ENCODE assay signal across 10 cellular contexts in the genomic region with DNA sequence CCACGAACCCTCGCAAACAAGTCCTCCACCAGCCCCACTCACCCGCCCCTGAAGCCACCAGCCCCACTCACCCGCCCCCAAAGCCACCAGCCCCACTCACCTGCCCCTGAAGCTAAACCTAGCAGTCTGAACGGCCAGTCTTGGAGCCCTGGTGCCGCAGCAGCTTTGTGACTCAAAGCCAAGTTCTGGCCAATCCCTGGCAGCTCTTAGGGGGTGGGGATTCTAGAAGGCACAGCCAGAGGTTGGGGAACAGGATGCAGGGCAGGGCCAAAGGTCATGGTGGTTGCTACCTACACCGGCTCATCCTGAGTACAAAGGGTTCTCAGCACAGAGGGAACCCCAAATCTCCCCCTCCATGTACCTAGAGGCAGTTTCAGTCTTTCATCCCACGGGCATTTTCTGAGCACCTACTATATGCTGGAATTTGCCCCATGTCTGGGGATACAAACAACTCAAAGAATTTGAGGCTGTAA. TPM values are rescaled to one million over a fixed set of nuclear protein-coding genes. Genes with fewer than 3 reads are reported as not detected.
DNase-seq lines count a peak whose midpoint lies in the region; TF ChIP-seq lines count a peak whose summit lies in the region.
"Had no signal": no experiment of that assay in that cellular context is flagged by ENCODE, and none has a peak within 500 bp of the region (broad histone marks: within the 10 kb centered on the region; RNA-seq: fewer than 3 reads in every experiment).

A gene with protein sequence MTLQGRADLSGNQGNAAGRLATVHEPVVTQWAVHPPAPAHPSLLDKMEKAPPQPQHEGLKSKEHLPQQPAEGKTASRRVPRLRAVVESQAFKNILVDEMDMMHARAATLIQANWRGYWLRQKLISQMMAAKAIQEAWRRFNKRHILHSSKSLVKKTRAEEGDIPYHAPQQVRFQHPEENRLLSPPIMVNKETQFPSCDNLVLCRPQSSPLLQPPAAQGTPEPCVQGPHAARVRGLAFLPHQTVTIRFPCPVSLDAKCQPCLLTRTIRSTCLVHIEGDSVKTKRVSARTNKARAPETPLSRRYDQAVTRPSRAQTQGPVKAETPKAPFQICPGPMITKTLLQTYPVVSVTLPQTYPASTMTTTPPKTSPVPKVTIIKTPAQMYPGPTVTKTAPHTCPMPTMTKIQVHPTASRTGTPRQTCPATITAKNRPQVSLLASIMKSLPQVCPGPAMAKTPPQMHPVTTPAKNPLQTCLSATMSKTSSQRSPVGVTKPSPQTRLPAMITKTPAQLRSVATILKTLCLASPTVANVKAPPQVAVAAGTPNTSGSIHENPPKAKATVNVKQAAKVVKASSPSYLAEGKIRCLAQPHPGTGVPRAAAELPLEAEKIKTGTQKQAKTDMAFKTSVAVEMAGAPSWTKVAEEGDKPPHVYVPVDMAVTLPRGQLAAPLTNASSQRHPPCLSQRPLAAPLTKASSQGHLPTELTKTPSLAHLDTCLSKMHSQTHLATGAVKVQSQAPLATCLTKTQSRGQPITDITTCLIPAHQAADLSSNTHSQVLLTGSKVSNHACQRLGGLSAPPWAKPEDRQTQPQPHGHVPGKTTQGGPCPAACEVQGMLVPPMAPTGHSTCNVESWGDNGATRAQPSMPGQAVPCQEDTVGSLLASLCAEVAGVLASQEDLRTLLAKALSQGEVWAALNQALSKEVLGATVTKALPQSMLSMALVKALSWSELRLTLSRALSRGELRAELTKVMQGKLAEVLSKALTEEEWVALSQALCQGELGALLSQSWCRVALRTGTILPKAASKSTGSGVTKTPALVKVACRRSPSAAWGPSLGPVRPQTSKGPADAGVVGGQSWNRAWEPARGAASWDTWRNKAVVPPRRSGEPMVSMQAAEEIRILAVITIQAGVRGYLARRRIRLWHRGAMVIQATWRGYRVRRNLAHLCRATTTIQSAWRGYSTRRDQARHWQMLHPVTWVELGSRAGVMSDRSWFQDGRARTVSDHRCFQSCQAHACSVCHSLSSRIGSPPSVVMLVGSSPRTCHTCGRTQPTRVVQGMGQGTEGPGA (N-terminal part only) (minus strand): TSS at position 150 of the 473 bp plus-strand sequence. CDS start 4,974 bp downstream, outside the sequence.

- H3K36me3 Mint-ChIP-seq in mesothelial cell of epicardium: peaks cover 4% of the 10 kb centered on the region

- H3K27me3 ChIP-seq in SJCRH30 (no peaks in the 10 kb centered on the region), BE2C (no peaks in the 10 kb centered on the region)
- H3K27me3 ChIP-seq: neutrophil had no signal

- no peak for TF ChIP-seq CTCF in 22Rv1 (IDR thresholded peaks at IDR 0.05)
- no peak for TF ChIP-seq CTCF in mesothelial cell of epicardium (IDR thresholded peaks at IDR 0.05; ENCODE audit: unreplicated experiment)
- no peak for TF ChIP-seq CTCF in BE2C (IDR thresholded peaks at IDR 0.05; ENCODE audit: low read depth, low read length)

- no peaks in the 10 kb centered on the region for H3K27me3 Mint-ChIP-seq in mesothelial cell of epicardium (ENCODE audit: low read depth)

- H3K4me1 ChIP-seq in SJCRH30 (peaks cover 10% of the 10 kb centered on the region), BE2C (no peaks in the 10 kb centered on the region)

- H3K27ac Mint-ChIP-seq in mesothelial cell of epicardium: peak within 1 kb of the TSS; percentile 43
- H3K27ac Mint-ChIP-seq: T-helper 1 cell treated with Interleukin-12 subunit alpha and Interleukin-12 subunit beta and Interleukin-4 antibody, amounts not matched to agents 30 μg/mL and 1 μg/mL, for 36 hours had no signal

- no peaks in the 10 kb centered on the region for H3K9me3 Mint-ChIP-seq in mesothelial cell of epicardium
- H3K9me3 Mint-ChIP-seq: T-helper 1 cell treated with Interleukin-12 subunit alpha and Interleukin-12 subunit beta and Interleukin-4 antibody, amounts not matched to agents 30 μg/mL and 1 μg/mL, for 36 hours had no signal

- peak; percentile 74 for DNase-seq in M059J (ENCODE audit: low read depth)
- peak in 1 of 61 donors; percentile 28 for DNase-seq in caudate nucleus (lab: John Stamatoyannopoulos, UW)
- DNase-seq in mesothelial cell of epicardium (ENCODE audit: low spot score in 2 of 2, unreplicated experiment in 2 of 2): no peak
- DNase-seq in DMS114 treated with DMSO at 0.1 percent for 48 hours (lab: John Stamatoyannopoulos, UW; ENCODE audit: unreplicated experiment): no peak
- no peak for DNase-seq in NCI-H1436 treated with DMSO at 0.1 percent for 48 hours (lab: John Stamatoyannopoulos, UW)
- no peak for DNase-seq in SJCRH30
- no peak for DNase-seq in BE2C

- H3K36me3 ChIP-seq in SJCRH30: peaks cover 10% of the 10 kb centered on the region
- H3K36me3 ChIP-seq in BE2C: peaks cover 35% of the 10 kb centered on the region

- H3K27ac ChIP-seq in 22Rv1 (peak within 1 kb of the TSS; percentile 53), caudate nucleus (ENCODE audit: low read depth, low read length) (peak within 1 kb of the TSS; percentile 36), SJCRH30 (no peak within 1 kb of the TSS)
- H3K27ac ChIP-seq: neutrophil had no signal

- H3K9me3 ChIP-seq in SJCRH30 (replicated peaks): no peaks in the 10 kb centered on the region
- H3K9me3 ChIP-seq in BE2C: no peaks in the 10 kb centered on the region
- H3K9me3 ChIP-seq: neutrophil had no signal

- peaks cover 11% of the 10 kb centered on the region for H3K4me1 Mint-ChIP-seq in mesothelial cell of epicardium

- H3K4me3 Mint-ChIP-seq in mesothelial cell of epicardium: no peak within 1 kb of the TSS
- H3K4me3 Mint-ChIP-seq: T-helper 1 cell treated with Interleukin-12 subunit alpha and Interleukin-12 subunit beta and Interleukin-4 antibody, amounts not matched to agents 30 μg/mL and 1 μg/mL, for 36 hours had no signal

- H3K4me3 ChIP-seq in SJCRH30: no peak within 1 kb of the TSS
- no peak within 1 kb of the TSS for H3K4me3 ChIP-seq in BE2C (ENCODE audit: low read depth, low read length)

RNA-seq across cellular contexts. Expression of the gene that starts here (rescaled TPM):
- 0.10 TPM in 1 of 2 replicates, not detected in the other for total RNA-seq in M059J (2014; rRNA removed; shearing (Covaris generic))
- 14.8 to 17.1 TPM (median 16.8 TPM) in 3 replicates for total RNA-seq in mesothelial cell of epicardium
- 0.03 and 0.06 TPM in 2 replicates for total RNA-seq in SJCRH30 (2014; rRNA removed; shearing (Covaris generic))
- 2.2 TPM for polyA plus RNA-seq in BE2C (2012; ENCODE audit: insufficient read depth, insufficient read length, low read depth)

Comparison
In these comparisons a context has a peak if more than half of its experiments do, and no peak if none do; other contexts are left out.
1. RNA of the gene that starts here (total RNA-seq): 14.8 to 17.1 TPM in mesothelial cell of epicardium; 0.10 TPM in M059J and 0.03 to 0.06 TPM in SJCRH30; every median in the first group is over 10 times any median in the second.
2. Peak in DNase-seq in M059J; RNA of the gene not detected or under 1 TPM.